In the genomic region with DNA sequence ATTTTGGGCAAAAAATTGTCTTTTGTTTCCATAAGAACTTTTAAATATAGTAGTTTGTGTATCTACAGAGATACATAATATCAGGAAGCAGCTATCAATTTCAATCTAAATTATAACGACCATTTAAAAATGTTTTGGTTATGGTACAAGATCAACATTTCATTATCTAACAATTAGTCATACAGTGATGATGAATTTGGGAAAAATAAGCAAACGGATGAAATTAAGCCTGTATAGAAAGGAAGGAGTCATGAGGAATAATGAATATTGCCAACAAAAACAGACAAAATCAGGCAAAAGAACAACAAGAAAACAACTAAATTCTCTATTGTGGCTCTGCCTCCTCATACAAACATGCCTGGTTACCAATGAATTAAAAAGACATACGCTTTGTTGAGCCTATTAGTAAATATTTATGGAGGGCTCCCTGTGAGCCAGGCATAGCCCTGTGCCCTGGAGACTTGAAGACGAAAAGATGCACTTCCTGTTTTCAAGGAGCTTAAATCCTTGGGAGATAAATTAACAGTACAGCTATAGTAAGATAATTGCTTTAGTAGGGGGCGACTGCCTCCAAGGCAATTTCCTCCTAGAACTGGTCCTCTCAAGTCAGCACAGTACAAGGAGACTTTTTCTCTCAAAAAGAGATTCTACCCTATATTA, we compare ENCODE assay signal across 24 cellular contexts.
A peak's percentile ranks its signal among the peaks of the same experiment; 100 is the strongest.
DNase-seq lines count a peak whose midpoint lies in the region; ATAC-seq and TF ChIP-seq lines count a peak whose summit lies in the region.
"Had no signal": no experiment of that assay in that cellular context is flagged by ENCODE, and none has a peak within 500 bp of the region (broad histone marks: within the 10 kb centered on the region; RNA-seq: fewer than 3 reads in every experiment).

No MANE protein-coding gene starts in this region.

- no peak overlapping the region for H3K4me3 ChIP-seq in ACC112 (ENCODE audit: low read depth, low read length)
- no peak overlapping the region for H3K4me3 ChIP-seq in GM23338
- peak overlapping the region; percentile 3; the same call in 1 of the 2 replicates for H3K4me3 ChIP-seq in SK-N-MC
- no peak overlapping the region for H3K4me3 ChIP-seq in fibroblast of villous mesenchyme (ENCODE audit: low read depth, low read length)
- H3K4me3 ChIP-seq in CD8-positive, alpha-beta T cell (ENCODE audit: low read depth, low read length), result no peak overlapping the region
- H3K4me3 ChIP-seq: heart right ventricle, sigmoid colon, SJSA1 had no signal

- no peak overlapping the region for H3K4me3 Mint-ChIP-seq in GM23338
- no peak overlapping the region for H3K4me3 Mint-ChIP-seq in CD8-positive, alpha-beta T cell
- H3K4me3 Mint-ChIP-seq: activated CD4-positive, alpha-beta T cell treated with anti-CD3 and anti-CD28 coated beads, Interleukin-2, amount 10 ng/mL, durations not matched to agents 7 days and 5 days; activated naive CD8-positive, alpha-beta T cell treated with anti-CD3 and anti-CD28 coated beads, Interleukin-2, amount 10 ng/mL, durations not matched to agents 7 days and 5 days; mesothelial cell of epicardium; type B pancreatic cell had no signal

- no peaks in the 10 kb centered on the region for H3K9me2 ChIP-seq in GM23338 (ENCODE audit: insufficient read depth)

- H3K27me3 ChIP-seq in ACC112 (ENCODE audit: insufficient read depth, low read length), result no peaks in the 10 kb centered on the region
- no peaks in the 10 kb centered on the region for H3K27me3 ChIP-seq in GM23338 (ENCODE audit: insufficient read depth)
- no peaks in the 10 kb centered on the region for H3K27me3 ChIP-seq in foreskin keratinocyte
- H3K27me3 ChIP-seq in CD8-positive, alpha-beta T cell (ENCODE audit: insufficient read depth, low read length), result no peaks in the 10 kb centered on the region
- H3K27me3 ChIP-seq: heart right ventricle, sigmoid colon, SJSA1 had no signal

- no peaks in the 10 kb centered on the region for H3F3A ChIP-seq in GM23338 (replicated peaks; ENCODE audit: low read depth)

- H3K9me3 Mint-ChIP-seq in GM23338, result peaks cover 5% of the 10 kb centered on the region; the same call in 1 of the 3 replicates
- no peaks in the 10 kb centered on the region for H3K9me3 Mint-ChIP-seq in CD8-positive, alpha-beta T cell
- H3K9me3 Mint-ChIP-seq: activated CD4-positive, alpha-beta T cell treated with anti-CD3 and anti-CD28 coated beads, Interleukin-2, amount 10 ng/mL, durations not matched to agents 7 days and 5 days; activated naive CD8-positive, alpha-beta T cell treated with anti-CD3 and anti-CD28 coated beads, Interleukin-2, amount 10 ng/mL, durations not matched to agents 7 days and 5 days; mesothelial cell of epicardium; type B pancreatic cell had no signal

- CTCF ChIA-PET in CD8-positive, alpha-beta T cell (lab: Charles Lee), result no interaction called here

- H2AFZ ChIP-seq in ACC112 (ENCODE audit: low read length, unreplicated experiment) (peak overlapping the region; percentile 16), GM23338 (peak overlapping the region; percentile 66; the same call in 1 of the 2 replicates)

- no peaks in the 10 kb centered on the region for H3K27me3 Mint-ChIP-seq in GM23338 (ENCODE audit: insufficient read depth, low read depth, poor library complexity)
- no peaks in the 10 kb centered on the region for H3K27me3 Mint-ChIP-seq in CD8-positive, alpha-beta T cell (ENCODE audit: low read depth)
- H3K27me3 Mint-ChIP-seq: activated CD4-positive, alpha-beta T cell treated with anti-CD3 and anti-CD28 coated beads, Interleukin-2, amount 10 ng/mL, durations not matched to agents 7 days and 5 days; activated naive CD8-positive, alpha-beta T cell treated with anti-CD3 and anti-CD28 coated beads, Interleukin-2, amount 10 ng/mL, durations not matched to agents 7 days and 5 days; progenitor cell of endocrine pancreas; type B pancreatic cell had no signal

- no peaks in the 10 kb centered on the region for H3K9me3 ChIP-seq in SK-N-MC (ENCODE audit: low read depth, low read length)
- no peaks in the 10 kb centered on the region for H3K9me3 ChIP-seq in CD8-positive, alpha-beta T cell (ENCODE audit: low read length)
- H3K9me3 ChIP-seq: sigmoid colon, SJSA1 had no signal

- H3K79me2 ChIP-seq in ACC112 (ENCODE audit: control insufficient read depth, insufficient read depth, low read length, unreplicated experiment), result no peaks in the 10 kb centered on the region
- no peaks in the 10 kb centered on the region for H3K79me2 ChIP-seq in GM23338 (replicated peaks; ENCODE audit: insufficient read depth)

- H3K4me1 ChIP-seq in ACC112 (ENCODE audit: control insufficient read depth, insufficient read depth, low read length, unreplicated experiment) (peaks cover 33% of the 10 kb centered on the region), GM23338 (ENCODE audit: insufficient read depth) (no peaks in the 10 kb centered on the region), foreskin keratinocyte (no peaks in the 10 kb centered on the region)
- H3K4me1 ChIP-seq in CD8-positive, alpha-beta T cell (ENCODE audit: insufficient read depth, low read length), result no peaks in the 10 kb centered on the region
- H3K4me1 ChIP-seq: heart right ventricle, sigmoid colon, SJSA1 had no signal

- H3K4me1 Mint-ChIP-seq in GM23338, result no peaks in the 10 kb centered on the region
- H3K4me1 Mint-ChIP-seq in CD8-positive, alpha-beta T cell (ENCODE audit: low read depth), result no peaks in the 10 kb centered on the region
- H3K4me1 Mint-ChIP-seq: activated CD4-positive, alpha-beta T cell treated with anti-CD3 and anti-CD28 coated beads, Interleukin-2, amount 10 ng/mL, durations not matched to agents 7 days and 5 days; activated naive CD8-positive, alpha-beta T cell treated with anti-CD3 and anti-CD28 coated beads, Interleukin-2, amount 10 ng/mL, durations not matched to agents 7 days and 5 days; mesothelial cell of epicardium had no signal

- POLR2A ChIA-PET in CD8-positive, alpha-beta T cell (lab: Charles Lee), result no interaction called here

- H3K36me3 ChIP-seq in ACC112 (ENCODE audit: insufficient read depth, low read length) (no peaks in the 10 kb centered on the region), GM23338 (ENCODE audit: insufficient read depth) (no peaks in the 10 kb centered on the region), SK-N-MC (ENCODE audit: insufficient read depth, low read length) (no peaks in the 10 kb centered on the region)
- H3K36me3 ChIP-seq in CD8-positive, alpha-beta T cell (ENCODE audit: insufficient read depth, low read length), result no peaks in the 10 kb centered on the region
- H3K36me3 ChIP-seq: heart right ventricle, sigmoid colon, SJSA1 had no signal

- TF ChIP-seq CTCF in GM23338 (conservative IDR thresholded peaks at IDR 0.05; ENCODE audit: low read depth in 2 of 2), result no peak
- no peak for TF ChIP-seq CTCF in fibroblast of villous mesenchyme (IDR thresholded peaks at IDR 0.05; ENCODE audit: insufficient read depth, low read depth, low read length)
- TF ChIP-seq CTCF in foreskin keratinocyte (conservative IDR thresholded peaks at IDR 0.05), result no peak
- TF ChIP-seq CTCF in CD8-positive, alpha-beta T cell (IDR thresholded peaks at IDR 0.05), result no peak

- H3K36me3 Mint-ChIP-seq in GM23338 (ENCODE audit: low read depth), result no peaks in the 10 kb centered on the region
- no peaks in the 10 kb centered on the region for H3K36me3 Mint-ChIP-seq in CD8-positive, alpha-beta T cell
- H3K36me3 Mint-ChIP-seq: activated naive CD8-positive, alpha-beta T cell treated with anti-CD3 and anti-CD28 coated beads, Interleukin-2, amount 10 ng/mL, durations not matched to agents 7 days and 5 days; mesothelial cell of epicardium; type B pancreatic cell had no signal

- ATAC-seq in GM23338 (no peak), foreskin keratinocyte (no peak), GM19455 (IDR thresholded peaks at IDR 0.05; ENCODE audit: unreplicated experiment) (no peak)
- ATAC-seq in CD8-positive, alpha-beta T cell, result no peak
- ATAC-seq: HCT116, heart right ventricle had no signal

- peak; percentile 6 for DNase-seq in GM23338 (ENCODE audit: low spot score)
- DNase-seq in SK-N-MC (ENCODE audit: low read depth, low spot score), result peak; percentile 79
- DNase-seq in fibroblast of villous mesenchyme (ENCODE audit: low read depth), result peak; percentile 17
- DNase-seq in stimulated activated CD4-positive, alpha-beta T cell treated with anti-CD3 and anti-CD28 coated beads, Interleukin-2, amount 100 ng/mL, for 24 hours, result no peak
- DNase-seq in foreskin keratinocyte, result no peak
- DNase-seq in CD8-positive, alpha-beta T cell, result no peak
- DNase-seq: activated CD4-positive, alpha-beta T cell treated with anti-CD3 and anti-CD28 coated beads, Interleukin-2, amount 10 ng/mL, durations not matched to agents 7 days and 5 days; activated effector memory CD4-positive, alpha-beta T cell treated with anti-CD3 and anti-CD28 coated beads, Interleukin-2, amount 50 U/mL, for 16 hours; activated naive CD8-positive, alpha-beta T cell treated with anti-CD3 and anti-CD28 coated beads, Interleukin-2, amount 10 ng/mL, durations not matched to agents 7 days and 5 days; activated T-cell treated with anti-CD3 and anti-CD28 coated beads, Interleukin-2, amount 50 U/mL, for 1 hour; central memory CD4-positive, alpha-beta T cell; heart right ventricle; NCI-H2081; NCI-H345; NCI-H69; sigmoid colon; stimulated activated naive CD4-positive, alpha-beta T cell had no signal

- H3K27ac Mint-ChIP-seq in GM23338, result no peak overlapping the region
- H3K27ac Mint-ChIP-seq in CD8-positive, alpha-beta T cell, result no peak overlapping the region
- H3K27ac Mint-ChIP-seq: activated CD4-positive, alpha-beta T cell treated with anti-CD3 and anti-CD28 coated beads, Interleukin-2, amount 10 ng/mL, durations not matched to agents 7 days and 5 days; activated naive CD8-positive, alpha-beta T cell treated with anti-CD3 and anti-CD28 coated beads, Interleukin-2, amount 10 ng/mL, durations not matched to agents 7 days and 5 days; mesothelial cell of epicardium; progenitor cell of endocrine pancreas; type B pancreatic cell had no signal

- intact Hi-C loops in CD8-positive, alpha-beta T cell (cut with DNase I, micrococcal nuclease), result no loop called here

- no peak overlapping the region for H3K4me2 ChIP-seq in GM23338

- no peak overlapping the region for H3K9ac ChIP-seq in SK-N-MC (ENCODE audit: insufficient read length)

- peak overlapping the region; percentile 23 for H3K27ac ChIP-seq in ACC112 (ENCODE audit: low read depth, low read length)
- no peak overlapping the region for H3K27ac ChIP-seq in GM23338 (ENCODE audit: low read depth)
- H3K27ac ChIP-seq in SK-N-MC, result no peak overlapping the region
- H3K27ac ChIP-seq in foreskin keratinocyte, result no peak overlapping the region
- H3K27ac ChIP-seq in CD8-positive, alpha-beta T cell (ENCODE audit: low read depth, low read length), result no peak overlapping the region
- H3K27ac ChIP-seq: heart right ventricle, sigmoid colon, SJSA1 had no signal

- H4K20me1 ChIP-seq in GM23338 (replicated peaks; ENCODE audit: insufficient read depth), result no peaks in the 10 kb centered on the region

Comparison
In these comparisons a context has a peak if more than half of its experiments do, and no peak if none do; other contexts are left out.
1. DNase-seq: peak in GM23338 (single experiment), SK-N-MC (single experiment) and fibroblast of villous mesenchyme (single experiment); none in stimulated activated CD4-positive, alpha-beta T cell treated with anti-CD3 and anti-CD28 coated beads, Interleukin-2, amount 100 ng/mL, for 24 hours (0 of 2), foreskin keratinocyte (0 of 2) and CD8-positive, alpha-beta T cell (0 of 7).